In the genomic region with DNA sequence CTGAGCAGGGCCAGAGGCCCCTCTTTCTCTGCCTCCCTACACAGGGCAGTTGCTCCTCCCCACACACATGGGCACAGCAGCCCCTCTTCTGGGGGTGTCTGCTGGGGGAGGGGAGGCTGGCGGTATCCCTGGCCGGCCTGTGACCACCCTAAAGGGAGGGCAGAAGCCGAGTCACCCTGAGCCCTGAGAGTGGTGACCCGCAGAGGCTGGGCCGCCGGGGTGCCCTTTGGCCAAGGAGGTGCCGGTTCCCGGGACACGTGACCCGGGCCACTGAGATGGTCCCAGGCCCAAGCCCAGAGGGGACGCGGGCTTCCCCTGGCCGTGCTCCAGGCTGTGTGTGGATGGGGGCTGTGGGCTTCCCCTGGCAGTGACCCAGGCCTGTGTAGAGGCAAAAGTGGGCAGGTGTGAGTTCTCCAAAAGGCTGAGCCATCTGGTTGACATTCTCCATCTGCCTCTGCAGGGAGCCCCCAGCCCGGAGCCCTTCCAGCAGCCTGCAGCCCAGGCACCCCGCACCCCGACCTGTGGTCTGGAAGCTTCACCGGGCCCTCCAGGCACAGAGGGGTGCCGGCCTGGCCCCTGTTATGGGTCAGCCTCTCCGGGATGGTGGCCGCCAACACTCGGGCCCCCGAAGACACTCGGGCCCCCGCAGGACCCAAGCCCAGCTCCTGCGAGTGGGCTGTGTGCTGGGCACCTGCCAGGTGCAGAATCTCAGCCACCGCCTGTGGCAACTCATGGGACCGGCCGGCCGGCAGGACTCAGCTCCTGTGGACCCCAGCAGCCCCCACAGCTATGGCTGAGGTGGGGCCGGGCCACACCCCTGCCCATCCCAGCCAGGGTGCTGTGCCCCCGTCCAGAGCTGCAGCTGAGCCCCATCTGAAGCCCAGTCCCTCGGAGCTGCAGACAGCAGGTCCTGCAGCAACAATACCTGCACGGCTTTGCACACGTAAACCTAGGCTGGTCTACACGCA, we compare ENCODE assay signal across 9 cellular contexts. TPM values are rescaled to one million over a fixed set of nuclear protein-coding genes. Genes with fewer than 3 reads are reported as not detected.
DNase-seq lines count a peak whose midpoint lies in the region; ATAC-seq, FAIRE-seq and TF ChIP-seq lines count a peak whose summit lies in the region.
"Had no signal": no experiment of that assay in that cellular context is flagged by ENCODE, and none has a peak within 500 bp of the region (broad histone marks: within the 10 kb centered on the region; RNA-seq: fewer than 3 reads in every experiment).

No MANE protein-coding gene starts in this region.

- H3K27ac ChIP-seq in upper lobe of right lung: no peak overlapping the region

- H3K27ac Mint-ChIP-seq in activated naive CD4-positive, alpha-beta T cell treated with anti-CD3 and anti-CD28 coated beads, Interleukin-2, amount 50 U/mL, for 24 hours: no peak overlapping the region
- H3K27ac Mint-ChIP-seq in activated naive CD8-positive, alpha-beta T cell treated with anti-CD3 and anti-CD28 coated beads, Interleukin-2, amount 10 ng/mL, durations not matched to agents 7 days and 5 days: peak overlapping the region; percentile 69

- TF ChIP-seq CTCF in upper lobe of right lung (IDR thresholded peaks at IDR 0.05) (no peak), omental fat pad (IDR thresholded peaks at IDR 0.05) (no peak), D721Med (IDR thresholded peaks at IDR 0.05; ENCODE audit: insufficient read depth, missing control alignments) (no peak)

- no peaks in the 10 kb centered on the region for H3K9me3 Mint-ChIP-seq in activated naive CD4-positive, alpha-beta T cell treated with anti-CD3 and anti-CD28 coated beads, Interleukin-2, amount 50 U/mL, for 24 hours
- no peaks in the 10 kb centered on the region for H3K9me3 Mint-ChIP-seq in activated naive CD8-positive, alpha-beta T cell treated with anti-CD3 and anti-CD28 coated beads, Interleukin-2, amount 10 ng/mL, durations not matched to agents 7 days and 5 days

- peaks cover 3% of the 10 kb centered on the region for H3K4me1 Mint-ChIP-seq in activated naive CD4-positive, alpha-beta T cell treated with anti-CD3 and anti-CD28 coated beads, Interleukin-2, amount 50 U/mL, for 24 hours
- H3K4me1 Mint-ChIP-seq in activated naive CD8-positive, alpha-beta T cell treated with anti-CD3 and anti-CD28 coated beads, Interleukin-2, amount 10 ng/mL, durations not matched to agents 7 days and 5 days: peaks cover 7% of the 10 kb centered on the region

- H3K4me3 Mint-ChIP-seq in activated naive CD4-positive, alpha-beta T cell treated with anti-CD3 and anti-CD28 coated beads, Interleukin-2, amount 50 U/mL, for 24 hours: peak overlapping the region; percentile 83
- H3K4me3 Mint-ChIP-seq in activated naive CD8-positive, alpha-beta T cell treated with anti-CD3 and anti-CD28 coated beads, Interleukin-2, amount 10 ng/mL, durations not matched to agents 7 days and 5 days: peak overlapping the region; percentile 83

- H3K4me1 ChIP-seq in upper lobe of right lung: peaks cover 6% of the 10 kb centered on the region

- ATAC-seq in activated naive CD8-positive, alpha-beta T cell treated with anti-CD3 and anti-CD28 coated beads, Interleukin-2, amount 10 ng/mL, durations not matched to agents 7 days and 5 days (ENCODE audit: low read depth): no peak
- ATAC-seq in left lobe of liver: peak; percentile 50
- ATAC-seq in upper lobe of right lung: no peak
- ATAC-seq in omental fat pad (ENCODE audit: low FRiP score): no peak

- DNase-seq in activated naive CD4-positive, alpha-beta T cell (lab: John Stamatoyannopoulos, UW): no peak
- no peak for DNase-seq in activated naive CD8-positive, alpha-beta T cell treated with anti-CD3 and anti-CD28 coated beads, Interleukin-2, amount 10 ng/mL, durations not matched to agents 7 days and 5 days
- DNase-seq in left lobe of liver (ENCODE audit: low spot score) (no peak), upper lobe of right lung (peak; percentile 64), omental fat pad (ENCODE audit: low spot score) (no peak), D721Med (ENCODE audit: insufficient read length, low spot score) (no peak), NCI-H748 (lab: John Stamatoyannopoulos, UW; ENCODE audit: unreplicated experiment) (no peak)
- DNase-seq: hypothalamus had no signal

- peak overlapping the region; percentile 54 for H3K4me3 ChIP-seq in upper lobe of right lung

- H3K27me3 Mint-ChIP-seq in activated naive CD4-positive, alpha-beta T cell treated with anti-CD3 and anti-CD28 coated beads, Interleukin-2, amount 50 U/mL, for 24 hours: no peaks in the 10 kb centered on the region
- peaks cover 13% of the 10 kb centered on the region for H3K27me3 Mint-ChIP-seq in activated naive CD8-positive, alpha-beta T cell treated with anti-CD3 and anti-CD28 coated beads, Interleukin-2, amount 10 ng/mL, durations not matched to agents 7 days and 5 days

- no peaks in the 10 kb centered on the region for H3K9me3 ChIP-seq in upper lobe of right lung

- no peak for FAIRE-seq in D721Med (lab: Jason Lieb, UNC)

- POLR2A ChIA-PET in activated naive CD8-positive, alpha-beta T cell treated with anti-CD3 and anti-CD28 coated beads, Interleukin-2, amount 10 ng/mL, durations not matched to agents 7 days and 5 days (lab: Charles Lee): interaction anchor here (0.7 to 3.2 kb wide), 5 partner anchors 9 to 43 kb away, joined by 3 to 10 read pairs (median 3); partner anchors contain the start of genes LMF2, NCAPH2 and SCO2

- intact Hi-C loops in upper lobe of right lung (cut with DNase I): no loop called here

- no peaks in the 10 kb centered on the region for H3K36me3 ChIP-seq in upper lobe of right lung

- peaks cover 31% of the 10 kb centered on the region for H3K27me3 ChIP-seq in upper lobe of right lung

- no peaks in the 10 kb centered on the region for H3K36me3 Mint-ChIP-seq in activated naive CD4-positive, alpha-beta T cell treated with anti-CD3 and anti-CD28 coated beads, Interleukin-2, amount 50 U/mL, for 24 hours
- no peaks in the 10 kb centered on the region for H3K36me3 Mint-ChIP-seq in activated naive CD8-positive, alpha-beta T cell treated with anti-CD3 and anti-CD28 coated beads, Interleukin-2, amount 10 ng/mL, durations not matched to agents 7 days and 5 days

RNA-seq across cellular contexts. Expression of gene ADM2, which starts 1.0 kb away (rescaled TPM):
- total RNA-seq in activated naive CD8-positive, alpha-beta T cell treated with anti-CD3 and anti-CD28 coated beads, Interleukin-2, amount 10 ng/mL, durations not matched to agents 7 days and 5 days: 1 to 10 TPM; 6.5 to 6.7 TPM
- total RNA-seq in left lobe of liver: 1.3 TPM
- total RNA-seq in upper lobe of right lung: 2.6 TPM
- under 1 TPM in 1 of 4 donors, not detected in 3; 0.12 TPM for total RNA-seq in omental fat pad

RNA-seq across cellular contexts. Expression of gene MIOX, which starts 4.3 kb away (rescaled TPM):
- not detected for total RNA-seq in activated naive CD8-positive, alpha-beta T cell treated with anti-CD3 and anti-CD28 coated beads, Interleukin-2, amount 10 ng/mL, durations not matched to agents 7 days and 5 days
- total RNA-seq in left lobe of liver: not detected
- not detected for total RNA-seq in upper lobe of right lung
- not detected for total RNA-seq in omental fat pad

RNA-seq across cellular contexts. Expression of gene SBF1, which starts 7.6 kb away (rescaled TPM):
- 100 to 1,000 TPM; 211 to 221 TPM for total RNA-seq in activated naive CD8-positive, alpha-beta T cell treated with anti-CD3 and anti-CD28 coated beads, Interleukin-2, amount 10 ng/mL, durations not matched to agents 7 days and 5 days
- total RNA-seq in left lobe of liver: 31.2 TPM
- 69.4 TPM for total RNA-seq in upper lobe of right lung
- total RNA-seq in omental fat pad: 10 to 100 TPM; 37.5 to 66.8 (median 43.8) TPM

RNA-seq across cellular contexts. Expression of gene LMF2, which starts 25.1 kb away (rescaled TPM):
- total RNA-seq in activated naive CD8-positive, alpha-beta T cell treated with anti-CD3 and anti-CD28 coated beads, Interleukin-2, amount 10 ng/mL, durations not matched to agents 7 days and 5 days: 100 to 1,000 TPM; 128 to 141 TPM
- total RNA-seq in left lobe of liver (50.2 TPM), upper lobe of right lung (65.8 TPM), omental fat pad (10 to 100 TPM; 50.8 to 54.9 (median 51.7) TPM)

RNA-seq across cellular contexts. Expression of gene NCAPH2, which starts 25.6 kb away (rescaled TPM):
- total RNA-seq in activated naive CD8-positive, alpha-beta T cell treated with anti-CD3 and anti-CD28 coated beads, Interleukin-2, amount 10 ng/mL, durations not matched to agents 7 days and 5 days: 100 to 1,000 TPM; 126 TPM
- total RNA-seq in left lobe of liver: 18.8 TPM
- 51.8 TPM for total RNA-seq in upper lobe of right lung
- 10 to 100 TPM; 27.7 to 48.2 (median 29.5) TPM for total RNA-seq in omental fat pad
